Comparison of ENCODE assay signal across 20 cellular contexts in genomic region chr4:74999714-75000309, GRCh38.
"Had no signal": no experiment of that assay in that cellular context is flagged by ENCODE, and none has a peak within 500 bp of the region (broad histone marks: within the 10 kb centered on the region; RNA-seq: fewer than 3 reads in every experiment).

No MANE protein-coding gene starts in this region.

- H3K4me1 ChIP-seq: breast epithelium, neural progenitor cell had no signal

- H3K9me3 ChIP-seq: breast epithelium, esophagus squamous epithelium, heart right ventricle, thoracic aorta had no signal

- H3K27ac ChIP-seq: breast epithelium, coronary artery, esophagus squamous epithelium, heart right ventricle, neural progenitor cell, thoracic aorta had no signal

- H3K4me3 ChIP-seq: breast epithelium, coronary artery, esophagus squamous epithelium, heart right ventricle, lung, neural progenitor cell, thoracic aorta had no signal

- H3K36me3 ChIP-seq: breast epithelium, esophagus squamous epithelium, heart right ventricle, neural progenitor cell, thoracic aorta had no signal

- H3K4me2 ChIP-seq: neural progenitor cell had no signal

- H2AFZ ChIP-seq: neural progenitor cell had no signal

- ATAC-seq: activated T-cell treated with anti-CD3 and anti-CD28 coated beads, Interleukin-2, amount 50 U/mL, for 72 hours; naive thymus-derived CD4-positive, alpha-beta T cell had no signal

- H3K9ac ChIP-seq: neural progenitor cell had no signal

- DNase-seq: activated CD4-positive, alpha-beta memory T cell treated with anti-CD3 and anti-CD28 coated beads for 36 hours; activated CD4-positive, alpha-beta T cell treated with anti-CD3 and anti-CD28 coated beads for 4 hours; activated CD4-positive, CD25-positive, alpha-beta regulatory T cell; activated effector memory CD4-positive, alpha-beta T cell treated with Interleukin-2 at 50 U/mL for 16 hours; activated naive CD4-positive, alpha-beta T cell treated with anti-CD3 and anti-CD28 coated beads for 36 hours; activated naive CD8-positive, alpha-beta T cell treated with anti-CD3 and anti-CD28 coated beads, Interleukin-2, amount 10 ng/mL, durations not matched to agents 7 days and 5 days; activated T-cell treated with anti-CD3 and anti-CD28 coated beads, Interleukin-2, amount 50 U/mL, for 72 hours; amniotic stem cell; cerebellar nuclear complex; esophagus squamous epithelium; heart right ventricle; naive thymus-derived CD4-positive, alpha-beta T cell; stimulated activated CD4-positive, alpha-beta T cell treated with anti-CD3 and anti-CD28 coated beads, Interleukin-2, amount 100 ng/mL, for 48 hours; stimulated activated CD8-positive, alpha-beta memory T cell treated with anti-CD3 and anti-CD28 coated beads, Interleukin-4, amount 100 ng/mL, for 48 hours; stimulated activated naive B cell treated with anti-CD40 and anti-IgM and Interleukin-4, amounts not matched to agents 10 μg/mL and 1 μg/mL and 100 μg/mL, for 72 hours had no signal

- H3K27me3 ChIP-seq: breast epithelium, esophagus squamous epithelium, heart right ventricle, neural progenitor cell had no signal
